ENCODE assay signal across 8 cellular contexts in genomic region chr4:186190456-186191265, GRCh38. TPM values are rescaled to one million over a fixed set of nuclear protein-coding genes. Genes with fewer than 3 reads are reported as not detected.
DNase-seq lines count a peak whose midpoint lies in the region; ATAC-seq lines count a peak whose summit lies in the region.

No MANE protein-coding gene starts in this region.

- H2BK12ac ChIP-seq in mesenchymal stem cell (ENCODE audit: low read length in 2 of 2) = no peak overlapping the region

- H3K36me3 Mint-ChIP-seq in activated CD4-positive, alpha-beta T cell treated with anti-CD3 and anti-CD28 coated beads for 36 hours (ENCODE audit: low read depth) = peaks cover 7% of the 10 kb centered on the region

- H3K23ac ChIP-seq in mesenchymal stem cell (ENCODE audit: low read length in 2 of 2) = no peak overlapping the region

- peak overlapping the region; percentile 80 for H2BK15ac ChIP-seq in mesenchymal stem cell (ENCODE audit: low read depth, poor library complexity, severe bottlenecking)

- peak overlapping the region; percentile 85 for H3K4me3 Mint-ChIP-seq in activated CD4-positive, alpha-beta T cell treated with anti-CD3 and anti-CD28 coated beads for 36 hours

- peak overlapping the region; percentile 74 to 76 for H3K14ac ChIP-seq in mesenchymal stem cell (ENCODE audit: low read length in 2 of 2)

- H3K36me3 ChIP-seq in MG63 = no peaks in the 10 kb centered on the region; the same call in 1 of the 2 replicates
- no peaks in the 10 kb centered on the region for H3K36me3 ChIP-seq in ectodermal cell (ENCODE audit: control insufficient read depth, insufficient read depth, low read length)
- peaks cover 5 to 11% of the 10 kb centered on the region in 2 experiments for H3K36me3 ChIP-seq in mesenchymal stem cell (ENCODE audit: control insufficient read depth in 1 of 2, insufficient read depth in 2 of 2, low read depth in 1 of 2, low read length in 2 of 2)

- intact Hi-C loops in activated CD4-positive, alpha-beta T cell treated with anti-CD3 and anti-CD28 coated beads for 36 hours (cut with DNase I, micrococcal nuclease) = loop anchor here (1.0 to 5.0 kb wide), 5 partner anchors 11 to 794 kb away; partner anchors contain the start of genes ANKRD37 (in 1 of the 2), CCDC110 (in 1 of the 2) and UFSP2 (in 1 of the 2)

- peaks cover 34% of the 10 kb centered on the region for H3K4me1 Mint-ChIP-seq in activated CD4-positive, alpha-beta T cell treated with anti-CD3 and anti-CD28 coated beads for 36 hours

- peak overlapping the region; percentile 90 for H3K9ac ChIP-seq in mesenchymal stem cell (ENCODE audit: low read length)

- no peaks in the 10 kb centered on the region for H3K27me3 Mint-ChIP-seq in activated CD4-positive, alpha-beta T cell treated with anti-CD3 and anti-CD28 coated beads for 36 hours

- H2BK5ac ChIP-seq in mesenchymal stem cell (ENCODE audit: low read depth, low read length, poor library complexity, severe bottlenecking) = peak overlapping the region; percentile 61

- peak overlapping the region; percentile 98 for H4K8ac ChIP-seq in mesenchymal stem cell (ENCODE audit: low read length)

- peak; percentile 37 for ATAC-seq in activated CD4-positive, alpha-beta T cell treated with anti-CD3 and anti-CD28 coated beads for 36 hours

- peak; percentile 50 for DNase-seq in DMS153 (lab: John Stamatoyannopoulos, UW)
- no peak for DNase-seq in DMS153 treated with DMSO at 0.1 percent for 48 hours (lab: John Stamatoyannopoulos, UW; ENCODE audit: unreplicated experiment)
- peak; percentile 1 for DNase-seq in HCEC 1CT
- peak; percentile 72 for DNase-seq in MG63
- peak; percentile 62 for DNase-seq in activated CD4-positive, alpha-beta T cell treated with anti-CD3 and anti-CD28 coated beads for 36 hours
- peak; percentile 43 for DNase-seq in mesenchymal stem cell
- DNase-seq in stimulated activated naive CD4-positive, alpha-beta T cell treated with Interleukin-2 at 50 U/mL for 16 hours (lab: John Stamatoyannopoulos, UW) = peak; percentile 45

- no peaks in the 10 kb centered on the region for H3K27me3 ChIP-seq in MG63
- no peaks in the 10 kb centered on the region for H3K27me3 ChIP-seq in ectodermal cell (ENCODE audit: control insufficient read depth, insufficient read depth, low read length, poor library complexity, severe bottlenecking)
- no peaks in the 10 kb centered on the region for H3K27me3 ChIP-seq in mesenchymal stem cell (ENCODE audit: control insufficient read depth in 1 of 2, insufficient read depth in 1 of 2, low read length in 2 of 2)

- peak overlapping the region; percentile 96 for H4K91ac ChIP-seq in mesenchymal stem cell (ENCODE audit: low read length)

- no peaks in the 10 kb centered on the region for H3K9me3 Mint-ChIP-seq in activated CD4-positive, alpha-beta T cell treated with anti-CD3 and anti-CD28 coated beads for 36 hours (ENCODE audit: low read depth)

- H3K27ac ChIP-seq in ectodermal cell (ENCODE audit: insufficient read depth, low read depth, low read length, poor library complexity, severe bottlenecking) = peak overlapping the region; percentile 65
- peak overlapping the region; percentile 63 for H3K27ac ChIP-seq in mesenchymal stem cell (ENCODE audit: low read length, poor library complexity, severe bottlenecking)

- H2BK120ac ChIP-seq in mesenchymal stem cell (ENCODE audit: low read depth, low read length) = peak overlapping the region; percentile 98

- H3K4ac ChIP-seq in mesenchymal stem cell (ENCODE audit: low read depth in 1 of 2, low read length in 2 of 2) = peak overlapping the region; percentile 19 to 51

- H3K4me1 ChIP-seq in ectodermal cell (ENCODE audit: control insufficient read depth, insufficient read depth, low read length) (peaks cover 3% of the 10 kb centered on the region), mesenchymal stem cell (ENCODE audit: control insufficient read depth, insufficient read depth, low read depth, low read length) (peaks cover 4% of the 10 kb centered on the region)

- H2AK5ac ChIP-seq in mesenchymal stem cell (ENCODE audit: low read length, severe bottlenecking) = no peak overlapping the region

- H3K79me1 ChIP-seq in mesenchymal stem cell (replicated peaks; ENCODE audit: low read length, poor library complexity, severe bottlenecking) = peaks cover 9% of the 10 kb centered on the region

- peak overlapping the region; percentile 89 for H2AFZ ChIP-seq in mesenchymal stem cell (ENCODE audit: low read depth, low read length)

- H3K18ac ChIP-seq in mesenchymal stem cell (ENCODE audit: low read depth in 1 of 2, low read length in 2 of 2) = peak overlapping the region; percentile 70 to 90

- H3K4me2 ChIP-seq in mesenchymal stem cell (ENCODE audit: low read length, poor library complexity, severe bottlenecking) = peak overlapping the region; percentile 83

- H3K4me3 ChIP-seq in MG63 (peak overlapping the region; percentile 76), ectodermal cell (ENCODE audit: insufficient read depth, low read depth, low read length) (peak overlapping the region; percentile 78), mesenchymal stem cell (ENCODE audit: insufficient read depth in 1 of 2, low read depth in 1 of 2, low read length in 2 of 2) (peak overlapping the region; percentile 91 to 92)

- H3K27ac Mint-ChIP-seq in activated CD4-positive, alpha-beta T cell treated with anti-CD3 and anti-CD28 coated beads for 36 hours = peak overlapping the region; percentile 94

- POLR2A ChIA-PET in activated CD4-positive, alpha-beta T cell treated with anti-CD3 and anti-CD28 coated beads for 36 hours (lab: Charles Lee) = interaction anchor here (0.8 kb wide), 1 partner anchor 13 kb away, joined by 4 read pairs; no protein-coding TSS in a partner anchor

- H3K9me3 ChIP-seq in MG63 (no peaks in the 10 kb centered on the region), ectodermal cell (ENCODE audit: control insufficient read depth, low read length) (no peaks in the 10 kb centered on the region), mesenchymal stem cell (ENCODE audit: control insufficient read depth, low read length) (no peaks in the 10 kb centered on the region)

- WGBS in ectodermal cell, 2 experiments = 2% methylated on average over 43 of the region's 43 CpGs
- WGBS in mesenchymal stem cell = 3% methylated on average over 43 of the region's 43 CpGs

- CTCF ChIA-PET in activated CD4-positive, alpha-beta T cell treated with anti-CD3 and anti-CD28 coated beads for 36 hours (lab: Charles Lee) = interaction anchor here (2.9 kb wide), 1 partner anchor 13 kb away, joined by 10 read pairs; no protein-coding TSS in a partner anchor

RNA-seq across cellular contexts. Expression of gene CYP4V2, which starts 0.7 kb away (rescaled TPM):
- total RNA-seq in MG63 (2014; rRNA removed; shearing (Covaris generic); ENCODE audit: low replicate concordance) = 15.2 and 22.0 TPM in 2 replicates
- total RNA-seq in activated CD4-positive, alpha-beta T cell treated with anti-CD3 and anti-CD28 coated beads for 36 hours = 1 to 10 TPM; 4.1 to 4.5 TPM
- 3.3 TPM for polyA plus RNA-seq in ectodermal cell (2013, experiment 1 of 4)
- polyA plus RNA-seq in ectodermal cell (2013, experiment 2 of 4) = 4.8 TPM
- 3.6 TPM for polyA plus RNA-seq in ectodermal cell (2013, experiment 3 of 4)
- 3.1 TPM for polyA plus RNA-seq in ectodermal cell (2013, experiment 4 of 4)
- 8.0 TPM for polyA plus RNA-seq in mesenchymal stem cell (2013, experiment 1 of 2)
- 8.2 TPM for polyA plus RNA-seq in mesenchymal stem cell (2013, experiment 2 of 2)

RNA-seq across cellular contexts. Expression of gene KLKB1, which starts 36.6 kb away (rescaled TPM):
- not detected in 2 replicates for total RNA-seq in MG63 (2014; rRNA removed; shearing (Covaris generic); ENCODE audit: low replicate concordance)
- total RNA-seq in activated CD4-positive, alpha-beta T cell treated with anti-CD3 and anti-CD28 coated beads for 36 hours = not detected
- 0.39 TPM for polyA plus RNA-seq in ectodermal cell (2013, experiment 1 of 4)
- 0.12 TPM for polyA plus RNA-seq in ectodermal cell (2013, experiment 2 of 4)
- polyA plus RNA-seq in ectodermal cell (2013, experiment 3 of 4) = not detected
- not detected for polyA plus RNA-seq in ectodermal cell (2013, experiment 4 of 4)
- not detected for polyA plus RNA-seq in mesenchymal stem cell (2013, experiment 1 of 2)
- polyA plus RNA-seq in mesenchymal stem cell (2013, experiment 2 of 2) = not detected
